8 cellular contexts compared by ENCODE assay signal in the genomic region with DNA sequence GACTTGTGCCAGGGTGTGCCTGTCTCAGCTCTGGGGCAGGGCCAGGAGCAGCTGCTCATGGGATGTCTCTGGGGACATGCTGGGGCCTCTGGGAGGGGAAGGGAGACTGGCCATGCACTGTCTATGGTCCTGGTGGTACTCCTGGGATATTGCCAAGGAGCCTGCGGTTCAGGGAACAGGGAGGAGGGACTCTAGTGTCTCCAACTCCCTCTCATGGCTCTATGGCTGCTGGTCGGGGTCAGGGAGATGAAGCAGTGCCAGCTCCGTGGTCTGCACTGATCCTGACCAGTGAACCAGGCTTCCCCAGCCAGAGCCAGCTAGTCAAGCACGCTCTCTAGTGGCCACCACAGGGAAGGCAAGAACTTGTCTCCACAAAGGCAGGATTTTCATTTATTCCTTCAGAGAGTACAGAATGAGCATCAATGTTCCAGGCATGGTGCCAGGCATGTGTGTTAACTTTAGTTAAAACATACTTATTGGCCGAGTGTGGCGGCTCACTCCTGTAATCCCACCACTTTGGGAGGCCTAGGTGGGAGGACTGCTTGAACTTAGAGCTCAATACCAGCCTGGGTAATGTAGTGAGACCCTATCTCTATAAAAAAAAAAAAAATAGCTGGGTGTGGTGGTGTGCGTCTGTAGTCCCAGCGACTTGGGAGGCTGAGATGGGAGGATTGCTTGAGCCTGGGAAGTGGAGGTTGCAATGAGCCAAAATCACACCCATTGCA. TPM values are rescaled to one million over a fixed set of nuclear protein-coding genes. Genes with fewer than 3 reads are reported as not detected.
DNase-seq lines count a peak whose midpoint lies in the region; ATAC-seq and TF ChIP-seq lines count a peak whose summit lies in the region.

No MANE protein-coding gene starts in this region.

- peak; percentile 88 for TF ChIP-seq RAD21 in neural cell (conservative IDR thresholded peaks at IDR 0.05)

- no peaks in the 10 kb centered on the region for H3K9me2 ChIP-seq in neural cell (ENCODE audit: insufficient read depth, low read length)

- no peaks in the 10 kb centered on the region for H3K9me3 Mint-ChIP-seq in activated T-cell treated with anti-CD3 and anti-CD28 coated beads, Interleukin-2, amount 50 U/mL, for 72 hours

- ATAC-seq in DND-41 (ENCODE audit: insufficient read depth, low read depth) (peak; percentile 76), GM19397 (IDR thresholded peaks at IDR 0.05; ENCODE audit: unreplicated experiment) (no peak)
- ATAC-seq in activated T-cell treated with anti-CD3 and anti-CD28 coated beads, Interleukin-2, amount 50 U/mL, for 72 hours (replicated peaks in 1 of 2), result peak; percentile 45 to 52

- DNase-seq in DND-41 (peak; percentile 69), MG63 (peak; percentile 76), RKO (ENCODE audit: low spot score) (peak; percentile 81), fibroblast of lung (ENCODE audit: low read depth in 2 of 2) (peak; percentile 68 to 95), tibial artery (peak; percentile 96 to 97)
- peak; percentile 75 to 76 for DNase-seq in activated T-cell treated with anti-CD3 and anti-CD28 coated beads, Interleukin-2, amount 50 U/mL, for 72 hours

- no peak overlapping the region for H3K27ac Mint-ChIP-seq in activated T-cell treated with anti-CD3 and anti-CD28 coated beads, Interleukin-2, amount 50 U/mL, for 72 hours

- intact Hi-C loops in tibial artery (cut with DNase I; ENCODE audit: low total_unique reads), result loop anchor here (2.0 to 5.0 kb wide), 3 partner anchors 49 to 150 kb away; no protein-coding TSS in a partner anchor

- H3K9ac ChIP-seq in DND-41 (ENCODE audit: low read depth, low read length), result no peak overlapping the region
- no peak overlapping the region for H3K9ac ChIP-seq in fibroblast of lung (ENCODE audit: insufficient read depth, low read length)
- H3K9ac ChIP-seq in neural cell (ENCODE audit: low read length), result no peak overlapping the region

- no peak overlapping the region for H3K4me3 ChIP-seq in DND-41 (ENCODE audit: low read depth in 1 of 2, low read length in 2 of 2)
- no peak overlapping the region for H3K4me3 ChIP-seq in MG63
- no peak overlapping the region for H3K4me3 ChIP-seq in fibroblast of lung (replicated peaks in 1 of 4; ENCODE audit: control extremely low read depth in 1 of 4, insufficient read depth in 1 of 4, low read depth in 3 of 4, low read length in 4 of 4)
- no peak overlapping the region for H3K4me3 ChIP-seq in neural cell (ENCODE audit: low read length)
- H3K4me3 ChIP-seq in tibial artery, result no peak overlapping the region

- peaks cover 13% of the 10 kb centered on the region for H3K27me3 Mint-ChIP-seq in activated T-cell treated with anti-CD3 and anti-CD28 coated beads, Interleukin-2, amount 50 U/mL, for 72 hours (ENCODE audit: low read depth)

- H4K20me1 ChIP-seq in DND-41 (ENCODE audit: insufficient read depth, low read length) (no peaks in the 10 kb centered on the region), fibroblast of lung (ENCODE audit: control insufficient read depth, extremely low read depth, insufficient read depth, low read length) (no peaks in the 10 kb centered on the region), neural cell (ENCODE audit: insufficient read depth) (no peaks in the 10 kb centered on the region)

- H3F3A ChIP-seq in neural cell (ENCODE audit: insufficient read depth, low read length, poor library complexity, severe bottlenecking), result no peaks in the 10 kb centered on the region

- H3K36me3 ChIP-seq in DND-41 (ENCODE audit: insufficient read depth, low read length) (no peaks in the 10 kb centered on the region), MG63 (no peaks in the 10 kb centered on the region), fibroblast of lung (ENCODE audit: control insufficient read depth, insufficient read depth, low read length) (no peaks in the 10 kb centered on the region), neural cell (ENCODE audit: insufficient read depth, low read length) (no peaks in the 10 kb centered on the region), tibial artery (no peaks in the 10 kb centered on the region)

- H3K4me3 Mint-ChIP-seq in activated T-cell treated with anti-CD3 and anti-CD28 coated beads, Interleukin-2, amount 50 U/mL, for 72 hours, result no peak overlapping the region

- H3K27me3 ChIP-seq in DND-41 (ENCODE audit: insufficient read depth, low read length, poor library complexity) (peaks cover 7% of the 10 kb centered on the region), MG63 (no peaks in the 10 kb centered on the region), fibroblast of lung (ENCODE audit: control insufficient read depth, insufficient read depth, low read length) (peaks cover 2% of the 10 kb centered on the region), neural cell (ENCODE audit: insufficient read depth, low read depth, low read length) (no peaks in the 10 kb centered on the region), tibial artery (no peaks in the 10 kb centered on the region)

- H3K79me2 ChIP-seq in DND-41 (ENCODE audit: insufficient read depth, low read length) (no peaks in the 10 kb centered on the region), fibroblast of lung (ENCODE audit: control insufficient read depth, insufficient read depth, low read length) (no peaks in the 10 kb centered on the region), neural cell (replicated peaks; ENCODE audit: insufficient read depth, low read length) (no peaks in the 10 kb centered on the region)

- peaks cover 21% of the 10 kb centered on the region for H3K4me1 Mint-ChIP-seq in activated T-cell treated with anti-CD3 and anti-CD28 coated beads, Interleukin-2, amount 50 U/mL, for 72 hours (ENCODE audit: low read depth)

- no peaks in the 10 kb centered on the region for H3K36me3 Mint-ChIP-seq in activated T-cell treated with anti-CD3 and anti-CD28 coated beads, Interleukin-2, amount 50 U/mL, for 72 hours (ENCODE audit: insufficient read depth in 2 of 2)

- no peaks in the 10 kb centered on the region for H3K9me3 ChIP-seq in DND-41 (ENCODE audit: insufficient read depth, low read length, severe bottlenecking)
- H3K9me3 ChIP-seq in MG63, result no peaks in the 10 kb centered on the region
- H3K9me3 ChIP-seq in fibroblast of lung (ENCODE audit: control insufficient read depth, insufficient read depth, low read depth, low read length), result no peaks in the 10 kb centered on the region
- no peaks in the 10 kb centered on the region for H3K9me3 ChIP-seq in neural cell (ENCODE audit: low read length)
- no peaks in the 10 kb centered on the region for H3K9me3 ChIP-seq in tibial artery

- H3K4me1 ChIP-seq in DND-41 (ENCODE audit: insufficient read depth, low read length) (peaks cover 8% of the 10 kb centered on the region; the same call in 1 of the 2 replicates), fibroblast of lung (ENCODE audit: control insufficient read depth, extremely low read depth, insufficient read depth, low read length) (peaks cover 2% of the 10 kb centered on the region), tibial artery (peaks cover 0 to 31% (median 22%) of the 10 kb centered on the region in 4 donors)

- TF ChIP-seq EP300 in neural cell (conservative IDR thresholded peaks at IDR 0.05; ENCODE audit: poor library complexity, severe bottlenecking), result no peak

- H3K27ac ChIP-seq in DND-41 (ENCODE audit: low read length), result no peak overlapping the region
- no peak overlapping the region for H3K27ac ChIP-seq in fibroblast of lung (ENCODE audit: insufficient read depth, low read length)
- no peak overlapping the region for H3K27ac ChIP-seq in neural cell (ENCODE audit: low read length)
- peak overlapping the region; percentile 41 to 64 for H3K27ac ChIP-seq in tibial artery

- H2AFZ ChIP-seq in DND-41 (ENCODE audit: low read depth, low read length) (peak overlapping the region; percentile 47; the same call in 1 of the 2 replicates), fibroblast of lung (ENCODE audit: low read length) (peak overlapping the region; percentile 51), neural cell (ENCODE audit: low read depth, low read length) (no peak overlapping the region)

- no peak overlapping the region for H3K4me2 ChIP-seq in DND-41 (ENCODE audit: insufficient read depth, low read length)
- H3K4me2 ChIP-seq in fibroblast of lung (ENCODE audit: extremely low read depth, insufficient read depth, low read length), result no peak overlapping the region
- H3K4me2 ChIP-seq in neural cell (ENCODE audit: low read length), result no peak overlapping the region

- peak; percentile 94 for TF ChIP-seq CTCF in DND-41 (IDR thresholded peaks at IDR 0.05; ENCODE audit: borderline replicate concordance, extremely low read depth, low read length, poor library complexity, severe bottlenecking)
- TF ChIP-seq CTCF in fibroblast of lung (conservative IDR thresholded peaks at IDR 0.05 in 1 of 2, IDR thresholded peaks at IDR 0.05 in 1 of 2; ENCODE audit: low read depth in 1 of 2, low read length in 2 of 2), result peak; percentile 98 to 99
- TF ChIP-seq CTCF in neural cell (IDR thresholded peaks at IDR 0.05; ENCODE audit: poor library complexity, severe bottlenecking), result peak; percentile 90
- TF ChIP-seq CTCF in tibial artery (IDR thresholded peaks at IDR 0.05), result peak; percentile 93

RNA-seq across cellular contexts. Expression of a gene that starts 2.5 kb away (rescaled TPM):
- total RNA-seq in MG63 (2014; rRNA removed; shearing (Covaris generic); ENCODE audit: low replicate concordance), result not detected in 2 replicates
- total RNA-seq in activated T-cell treated with anti-CD3 and anti-CD28 coated beads, Interleukin-2, amount 50 U/mL, for 72 hours, result 1 to 10 TPM; 1.9 to 4.1 TPM
- 7.7 and 15.2 TPM in 2 replicates for total RNA-seq in fibroblast of lung
- 1.5 and 2.5 TPM in 2 replicates for polyA plus RNA-seq in fibroblast of lung
- polyA plus RNA-seq in fibroblast of lung (2012), result 2.7 and 3.0 TPM in 2 replicates
- 1.9 and 2.9 TPM in 2 replicates for polyA minus RNA-seq in fibroblast of lung (ENCODE audit: low replicate concordance)
- polyA plus RNA-seq in neural cell, result 6.4 and 7.7 TPM in 2 replicates
- 4.4 and 5.2 TPM in 2 replicates for polyA minus RNA-seq in neural cell

RNA-seq across cellular contexts. Expression of a gene that starts 19.8 kb away (rescaled TPM):
- 301 and 415 TPM in 2 replicates for total RNA-seq in MG63 (2014; rRNA removed; shearing (Covaris generic); ENCODE audit: low replicate concordance)
- 1,000 to 10,000 TPM; 1,135 to 1,244 TPM for total RNA-seq in activated T-cell treated with anti-CD3 and anti-CD28 coated beads, Interleukin-2, amount 50 U/mL, for 72 hours
- total RNA-seq in fibroblast of lung, result 2,097 and 2,219 TPM in 2 replicates
- polyA plus RNA-seq in fibroblast of lung, result 2,789 and 3,749 TPM in 2 replicates
- polyA plus RNA-seq in fibroblast of lung (2012), result 6,217 and 7,699 TPM in 2 replicates
- 2,081 and 2,338 TPM in 2 replicates for polyA minus RNA-seq in fibroblast of lung (ENCODE audit: low replicate concordance)
- polyA plus RNA-seq in neural cell, result 540 and 597 TPM in 2 replicates
- polyA minus RNA-seq in neural cell, result 209 and 346 TPM in 2 replicates

RNA-seq across cellular contexts. Expression of a gene that starts 30.3 kb away (rescaled TPM):
- total RNA-seq in MG63 (2014; rRNA removed; shearing (Covaris generic); ENCODE audit: low replicate concordance), result 2.8 and 3.0 TPM in 2 replicates
- total RNA-seq in activated T-cell treated with anti-CD3 and anti-CD28 coated beads, Interleukin-2, amount 50 U/mL, for 72 hours, result under 1 TPM; 0.34 to 0.49 TPM
- total RNA-seq in fibroblast of lung, result 13.4 TPM in 2 replicates
- 9.6 and 9.9 TPM in 2 replicates for polyA plus RNA-seq in fibroblast of lung
- polyA plus RNA-seq in fibroblast of lung (2012), result 14.7 and 15.8 TPM in 2 replicates
- polyA minus RNA-seq in fibroblast of lung (ENCODE audit: low replicate concordance), result 15.8 and 16.9 TPM in 2 replicates
- polyA plus RNA-seq in neural cell, result 1.6 and 4.0 TPM in 2 replicates
- 1.9 TPM in 2 replicates for polyA minus RNA-seq in neural cell

RNA-seq across cellular contexts. Expression of a gene that starts 56.3 kb away (rescaled TPM):
- 32.7 and 59.7 TPM in 2 replicates for total RNA-seq in MG63 (2014; rRNA removed; shearing (Covaris generic); ENCODE audit: low replicate concordance)
- total RNA-seq in activated T-cell treated with anti-CD3 and anti-CD28 coated beads, Interleukin-2, amount 50 U/mL, for 72 hours, result 10 to 100 TPM; 14.7 to 22.3 TPM
- 112 and 224 TPM in 2 replicates for total RNA-seq in fibroblast of lung
- polyA plus RNA-seq in fibroblast of lung (40.9 and 79.9 TPM in 2 replicates), neural cell (35.4 and 45.7 TPM in 2 replicates)
- 53.3 and 89.2 TPM in 2 replicates for polyA plus RNA-seq in fibroblast of lung (2012)
- polyA minus RNA-seq in fibroblast of lung (ENCODE audit: low replicate concordance) (172 and 197 TPM in 2 replicates), neural cell (8.9 and 15.1 TPM in 2 replicates)

Comparison
In these comparisons a context has a peak if more than half of its experiments do, and no peak if none do; other contexts are left out.
1. H3K27ac ChIP-seq: peak in tibial artery (2 of 2); none in DND-41 (single experiment), fibroblast of lung (single experiment) and neural cell (single experiment).
2. Peak in every context shown above with its lines, with median percentiles within 50 percentile points of each other: DNase-seq and CTCF ChIP-seq.